ENCODE assay signal across 20 cellular contexts in genomic region chr1:214213136-214213535, GRCh38.
A peak's percentile ranks its signal among the peaks of the same experiment; 100 is the strongest.
DNase-seq lines count a peak whose midpoint lies in the region; ATAC-seq and TF ChIP-seq lines count a peak whose summit lies in the region.
"Had no signal": no experiment of that assay in that cellular context is flagged by ENCODE, and none has a peak within 500 bp of the region (broad histone marks: within the 10 kb centered on the region; RNA-seq: fewer than 3 reads in every experiment).

No MANE protein-coding gene starts in this region.

- TF ChIP-seq CTCF in mammary epithelial cell (conservative IDR thresholded peaks at IDR 0.05 in 1 of 2, IDR thresholded peaks at IDR 0.05 in 1 of 2; ENCODE audit: extremely low read depth in 1 of 2, insufficient read depth in 1 of 2, low read depth in 1 of 2, low read length in 2 of 2): peak in 1 of 2 donors; percentile 31

- ATAC-seq in HG02642 (IDR thresholded peaks at IDR 0.05; ENCODE audit: poor library complexity, unreplicated experiment): no peak
- ATAC-seq in activated CD8-positive, alpha-beta memory T cell treated with anti-CD3 and anti-CD28 coated beads, Interleukin-2, amount 10 ng/mL, durations not matched to agents 7 days and 5 days: no peak
- ATAC-seq: natural killer cell had no signal

- H3K27me3 Mint-ChIP-seq in activated CD8-positive, alpha-beta memory T cell treated with anti-CD3 and anti-CD28 coated beads, Interleukin-2, amount 10 ng/mL, durations not matched to agents 7 days and 5 days: peaks cover 42% of the 10 kb centered on the region

- no peaks in the 10 kb centered on the region for H3K4me1 Mint-ChIP-seq in activated CD8-positive, alpha-beta memory T cell treated with anti-CD3 and anti-CD28 coated beads, Interleukin-2, amount 10 ng/mL, durations not matched to agents 7 days and 5 days

- dilution Hi-C loops in mammary epithelial cell (cut with HindIII; ENCODE audit: low sequenced_read_pairs): no loop called here

- no peaks in the 10 kb centered on the region for H3K36me3 Mint-ChIP-seq in activated CD8-positive, alpha-beta memory T cell treated with anti-CD3 and anti-CD28 coated beads, Interleukin-2, amount 10 ng/mL, durations not matched to agents 7 days and 5 days
- H3K36me3 Mint-ChIP-seq: natural killer cell, T-cell had no signal

- H3K27me3 ChIP-seq in mammary epithelial cell (ENCODE audit: insufficient read depth, low read length) (no peaks in the 10 kb centered on the region), trophoblast cell (ENCODE audit: insufficient read depth, low read length) (no peaks in the 10 kb centered on the region)
- H3K27me3 ChIP-seq: sigmoid colon had no signal

- H4K91ac ChIP-seq in trophoblast cell (ENCODE audit: low read depth, low read length): peak overlapping the region; percentile 85

- H2AFZ ChIP-seq in mammary epithelial cell (ENCODE audit: low read depth, low read length) (peak overlapping the region; percentile 40), trophoblast cell (ENCODE audit: insufficient read depth, low read length, poor library complexity) (no peak overlapping the region)
- H2AFZ ChIP-seq: parathyroid adenoma had no signal

- H3K23ac ChIP-seq in trophoblast cell (ENCODE audit: low read length): no peak overlapping the region

- H3K4me3 ChIP-seq in mammary epithelial cell (replicated peaks in 1 of 3; ENCODE audit: insufficient read depth in 1 of 3, low read depth in 2 of 3, low read length in 3 of 3) (no peak overlapping the region), trophoblast cell (ENCODE audit: low read depth, low read length) (no peak overlapping the region)
- H3K4me3 ChIP-seq: sigmoid colon, transverse colon had no signal

- peak overlapping the region; percentile 72 for H3K4me2 ChIP-seq in mammary epithelial cell (ENCODE audit: insufficient read depth, low read depth, low read length)
- H3K4me2 ChIP-seq in trophoblast cell (ENCODE audit: low read length): peak overlapping the region; percentile 13

- 3% methylated on average over 4 of the region's 4 CpGs for WGBS in mammary epithelial cell (ENCODE audit: low coverage, missing lambda C conversion rate)
- WGBS in trophoblast cell (ENCODE audit: extremely low coverage, insufficient coverage, insufficient read length): no CpG with 5 or more reads among the region's 4 CpGs

- peak overlapping the region; percentile 55 for H2BK12ac ChIP-seq in trophoblast cell (ENCODE audit: low read length)

- H2BK5ac ChIP-seq in trophoblast cell (ENCODE audit: low read depth, low read length, poor library complexity): peak overlapping the region; percentile 71

- peak overlapping the region; percentile 60 for H3K27ac ChIP-seq in mammary epithelial cell (ENCODE audit: insufficient read depth, low read depth, low read length)
- peak overlapping the region; percentile 62 for H3K27ac ChIP-seq in trophoblast cell (ENCODE audit: low read depth, low read length)
- H3K27ac ChIP-seq: parathyroid adenoma, sigmoid colon, transverse colon had no signal

- in situ Hi-C loops in mammary epithelial cell (cut with MboI; ENCODE audit: low sequenced_read_pairs in 2 of 2): loop anchor here in 1 of 2 donors (5.0 kb wide), 1 partner anchor 114 kb away; no protein-coding TSS in a partner anchor

- no TSS peak for BruUV-seq in mammary epithelial cell (replicated peaks; lab: Mats Ljungman, UMichigan)

- H3K36me3 ChIP-seq in mammary epithelial cell (ENCODE audit: insufficient read depth, low read length) (no peaks in the 10 kb centered on the region), trophoblast cell (ENCODE audit: control insufficient read depth in 1 of 2, insufficient read depth in 2 of 2, low read length in 2 of 2) (no peaks in the 10 kb centered on the region)
- H3K36me3 ChIP-seq: sigmoid colon, transverse colon had no signal

- peaks cover 38% of the 10 kb centered on the region for H3K79me1 ChIP-seq in trophoblast cell (ENCODE audit: low read length)

- H2AK5ac ChIP-seq in trophoblast cell (ENCODE audit: low read length): no peak overlapping the region

- H3K4me3 Mint-ChIP-seq in activated CD8-positive, alpha-beta memory T cell treated with anti-CD3 and anti-CD28 coated beads, Interleukin-2, amount 10 ng/mL, durations not matched to agents 7 days and 5 days: no peak overlapping the region
- H3K4me3 Mint-ChIP-seq: natural killer cell; stimulated activated naive CD8-positive, alpha-beta T cell treated with anti-CD3 and anti-CD28 coated beads, Interleukin-15, Interleukin-2, amounts not matched to agents 100 ng/mL and 50 ng/mL, for 24 hours; T-cell had no signal

- H3K79me2 ChIP-seq in mammary epithelial cell (ENCODE audit: insufficient read depth, low read length) (no peaks in the 10 kb centered on the region), trophoblast cell (ENCODE audit: control insufficient read depth, insufficient read depth, low read length, poor library complexity) (peaks cover 7% of the 10 kb centered on the region)
- H3K79me2 ChIP-seq: parathyroid adenoma had no signal

- H4K20me1 ChIP-seq in mammary epithelial cell (ENCODE audit: insufficient read depth, low read length): no peaks in the 10 kb centered on the region

- H3K9me3 Mint-ChIP-seq in activated CD8-positive, alpha-beta memory T cell treated with anti-CD3 and anti-CD28 coated beads, Interleukin-2, amount 10 ng/mL, durations not matched to agents 7 days and 5 days (ENCODE audit: low read depth): no peaks in the 10 kb centered on the region
- H3K9me3 Mint-ChIP-seq: natural killer cell; stimulated activated naive CD8-positive, alpha-beta T cell treated with anti-CD3 and anti-CD28 coated beads, Interleukin-15, Interleukin-2, amounts not matched to agents 100 ng/mL and 50 ng/mL, for 24 hours; T-cell had no signal

- no peaks in the 10 kb centered on the region for H3K9me3 ChIP-seq in mammary epithelial cell (replicated peaks; ENCODE audit: insufficient read depth, low read length)
- no peaks in the 10 kb centered on the region for H3K9me3 ChIP-seq in trophoblast cell (ENCODE audit: insufficient read depth, low read depth, low read length)
- H3K9me3 ChIP-seq: sigmoid colon, transverse colon had no signal

- peak overlapping the region; percentile 28 for H3K18ac ChIP-seq in trophoblast cell (ENCODE audit: low read length)

- no peak overlapping the region for H4K12ac ChIP-seq in trophoblast cell (ENCODE audit: low read depth, low read length)

- H3K4ac ChIP-seq in trophoblast cell (ENCODE audit: low read depth, low read length): peak overlapping the region; percentile 39

- H2BK120ac ChIP-seq in trophoblast cell (ENCODE audit: insufficient read depth, low read length, poor library complexity): peak overlapping the region; percentile 48

- H3K9ac ChIP-seq in mammary epithelial cell (ENCODE audit: insufficient read depth, low read length) (no peak overlapping the region), trophoblast cell (ENCODE audit: low read length) (no peak overlapping the region)
- H3K9ac ChIP-seq: parathyroid adenoma had no signal

- DNase-seq in GM03348 (ENCODE audit: low spot score) (peak; percentile 26), NCI-H226 (peak; percentile 78), mammary epithelial cell (peak; percentile 95), trophoblast cell (peak; percentile 86 to 95), hypothalamus (lab: John Stamatoyannopoulos, UW) (no peak)
- no peak for DNase-seq in activated CD8-positive, alpha-beta memory T cell treated with anti-CD3 and anti-CD28 coated beads, Interleukin-2, amount 10 ng/mL, durations not matched to agents 7 days and 5 days
- no peak for DNase-seq in stimulated activated naive CD4-positive, alpha-beta T cell treated with Interleukin-2 at 50 U/mL for 16 hours (lab: John Stamatoyannopoulos, UW)
- DNase-seq: activated CD4-positive, alpha-beta T cell treated with anti-CD3 and anti-CD28 coated beads, Interleukin-2, amount 50 U/mL, for 48 hours; activated naive CD4-positive, alpha-beta T cell; activated T-cell treated with anti-CD3 and anti-CD28 coated beads for 4 hours; left colon; natural killer cell; NK-92 treated with Interleukin-12 subunit alpha and Interleukin-12 subunit beta, amount 100 ng/mL, for 24 hours; sigmoid colon; stimulated activated CD4-positive, alpha-beta T cell treated with anti-CD3 and anti-CD28 coated beads, Interleukin-2, amount 100 ng/mL, for 24 hours; T-cell; transverse colon had no signal

- H3K14ac ChIP-seq in trophoblast cell (ENCODE audit: low read length): peak overlapping the region; percentile 57

- peaks cover 52% of the 10 kb centered on the region for H3K4me1 ChIP-seq in mammary epithelial cell (ENCODE audit: insufficient read depth, low read length)
- peaks cover 21 to 33% of the 10 kb centered on the region in 2 experiments for H3K4me1 ChIP-seq in trophoblast cell (ENCODE audit: control insufficient read depth in 1 of 2, insufficient read depth in 2 of 2, low read length in 2 of 2)
- H3K4me1 ChIP-seq: parathyroid adenoma had no signal

- no peak overlapping the region for H3K27ac Mint-ChIP-seq in activated CD8-positive, alpha-beta memory T cell treated with anti-CD3 and anti-CD28 coated beads, Interleukin-2, amount 10 ng/mL, durations not matched to agents 7 days and 5 days
- H3K27ac Mint-ChIP-seq: natural killer cell; stimulated activated naive CD8-positive, alpha-beta T cell treated with anti-CD3 and anti-CD28 coated beads, Interleukin-15, Interleukin-2, amounts not matched to agents 100 ng/mL and 50 ng/mL, for 24 hours; T-cell had no signal

- CTCF ChIA-PET in mammary epithelial cell (lab: Charles Lee; ENCODE audit: low non-redundant PET): interaction anchor here (0.7 to 2.0 kb wide), 5 partner anchors 46 to 305 kb away, joined by 3 to 28 read pairs (median 4); no protein-coding TSS in a partner anchor
- CTCF ChIA-PET in activated CD8-positive, alpha-beta memory T cell treated with anti-CD3 and anti-CD28 coated beads, Interleukin-2, amount 10 ng/mL, durations not matched to agents 7 days and 5 days (lab: Charles Lee): interaction anchor here (2.2 to 2.5 kb wide), 3 partner anchors 48 to 118 kb away, joined by 13 to 15 read pairs (median 14); no protein-coding TSS in a partner anchor

- H4K8ac ChIP-seq in trophoblast cell (ENCODE audit: low read depth, low read length): peak overlapping the region; percentile 44

- intact Hi-C loops in mammary epithelial cell (cut with micrococcal nuclease): loop anchor here (1.0 to 5.0 kb wide), 5 partner anchors 68 to 1091 kb away; partner anchors contain the start of genes PROX1 and SMYD2

Comparison
In these comparisons a context has a peak if more than half of its experiments do, and no peak if none do; other contexts are left out.
1. DNase-seq: peak in GM03348 (single experiment), NCI-H226 (single experiment), mammary epithelial cell (single experiment) and trophoblast cell (2 of 2); none in hypothalamus (0 of 51), activated CD8-positive, alpha-beta memory T cell treated with anti-CD3 and anti-CD28 coated beads, Interleukin-2, amount 10 ng/mL, durations not matched to agents 7 days and 5 days (single experiment) and stimulated activated naive CD4-positive, alpha-beta T cell treated with Interleukin-2 at 50 U/mL for 16 hours (single experiment).